ENCODE assay signal across 8 cellular contexts in the genomic region with DNA sequence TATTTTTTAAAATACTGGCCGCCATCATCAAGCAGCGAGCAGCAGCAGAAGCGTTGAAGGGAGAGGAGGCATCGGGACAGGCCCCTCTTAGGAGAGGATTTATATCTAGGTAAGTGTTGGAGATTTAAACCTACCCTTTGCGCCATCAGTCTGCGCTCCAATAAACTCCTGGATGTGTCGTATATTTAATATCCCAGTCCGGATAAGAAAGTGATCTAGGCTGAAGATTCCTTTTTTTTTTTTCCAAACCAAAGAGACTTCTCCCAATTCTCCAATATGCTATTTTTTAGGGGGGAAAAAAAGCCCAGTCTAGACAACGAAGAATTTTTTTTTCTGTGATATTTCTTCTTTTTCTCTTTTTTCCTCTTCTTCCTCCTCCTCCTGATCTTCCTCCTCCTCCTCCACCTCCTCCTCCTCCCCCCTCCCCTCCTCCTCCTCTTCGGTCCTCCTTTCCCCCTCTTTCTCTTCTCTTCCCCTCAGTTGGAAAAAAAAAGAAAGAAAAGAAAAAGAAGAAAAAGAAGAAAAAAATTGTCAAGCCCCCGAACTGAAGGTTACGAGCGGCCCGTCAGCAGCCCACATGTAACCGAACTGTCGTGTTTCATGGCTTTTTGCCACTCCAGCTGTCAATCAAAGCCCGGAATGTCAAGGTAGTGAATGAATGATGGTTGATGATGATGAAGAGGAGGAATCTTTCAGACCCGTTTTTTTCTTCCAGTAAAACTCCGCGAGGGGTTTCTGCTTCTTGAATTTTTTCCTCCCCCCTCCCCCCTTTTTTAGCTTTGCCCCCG.
DNase-seq lines count a peak whose midpoint lies in the region; ATAC-seq and TF ChIP-seq lines count a peak whose summit lies in the region.

No MANE protein-coding gene starts in this region.

- peaks cover 90% of the 10 kb centered on the region for H3K27me3 Mint-ChIP-seq in activated naive CD8-positive, alpha-beta T cell treated with anti-CD3 and anti-CD28 coated beads, Interleukin-2, amount 50 U/mL, for 24 hours
- peaks cover 80 to 88% of the 10 kb centered on the region in 2 donors for H3K27me3 Mint-ChIP-seq in stimulated activated naive B cell treated with anti-CD40 and anti-IgM and Interleukin-4, amounts not matched to agents 10 μg/mL and 1 μg/mL and 100 μg/mL, for 72 hours

- peak; percentile 49 for DNase-seq in NCI-H748 (lab: John Stamatoyannopoulos, UW; ENCODE audit: unreplicated experiment)
- DNase-seq in NCI-H748 treated with DMSO at 0.1 percent for 48 hours (lab: John Stamatoyannopoulos, UW) = no peak
- DNase-seq in LNCaP clone FGC (ENCODE audit: low read depth) = no peak
- no peak for DNase-seq in activated naive CD8-positive, alpha-beta T cell treated with anti-CD3 and anti-CD28 coated beads, Interleukin-2, amount 50 U/mL, for 24 hours
- no peak for DNase-seq in stimulated activated naive B cell treated with anti-CD40 and anti-IgM and Interleukin-4, amounts not matched to agents 10 μg/mL and 1 μg/mL and 100 μg/mL, for 72 hours
- no peak for DNase-seq in activated gamma-delta T cell treated with Interleukin-2 at 50 U/mL for 16 hours
- DNase-seq in stimulated activated CD4-positive, alpha-beta T cell treated with anti-CD3 and anti-CD28 coated beads, Interleukin-4, amount 100 ng/mL, for 24 hours = no peak

- H3K4me3 Mint-ChIP-seq in activated naive CD8-positive, alpha-beta T cell treated with anti-CD3 and anti-CD28 coated beads, Interleukin-2, amount 50 U/mL, for 24 hours = peak overlapping the region; percentile 89
- H3K4me3 Mint-ChIP-seq in stimulated activated naive B cell treated with anti-CD40 and anti-IgM and Interleukin-4, amounts not matched to agents 10 μg/mL and 1 μg/mL and 100 μg/mL, for 72 hours = peak overlapping the region; percentile 83 to 90

- peak overlapping the region; percentile 55 for H3K4me3 ChIP-seq in LNCaP clone FGC (ENCODE audit: low read depth, low read length)
- peak overlapping the region; percentile 71 for H3K4me3 ChIP-seq in iPS-18c (ENCODE audit: insufficient read depth, low read depth, low read length)

- peaks cover 7% of the 10 kb centered on the region for H3K9me3 Mint-ChIP-seq in activated naive CD8-positive, alpha-beta T cell treated with anti-CD3 and anti-CD28 coated beads, Interleukin-2, amount 50 U/mL, for 24 hours
- H3K9me3 Mint-ChIP-seq in stimulated activated naive B cell treated with anti-CD40 and anti-IgM and Interleukin-4, amounts not matched to agents 10 μg/mL and 1 μg/mL and 100 μg/mL, for 72 hours = peaks cover 7 to 12% of the 10 kb centered on the region in 2 donors

- no peaks in the 10 kb centered on the region for H3K9me3 ChIP-seq in iPS-18c (ENCODE audit: control insufficient read depth, insufficient read depth, low read length)

- H3K36me3 Mint-ChIP-seq in activated naive CD8-positive, alpha-beta T cell treated with anti-CD3 and anti-CD28 coated beads, Interleukin-2, amount 50 U/mL, for 24 hours (ENCODE audit: low read depth) = peaks cover 5% of the 10 kb centered on the region
- H3K36me3 Mint-ChIP-seq in stimulated activated naive B cell treated with anti-CD40 and anti-IgM and Interleukin-4, amounts not matched to agents 10 μg/mL and 1 μg/mL and 100 μg/mL, for 72 hours = peaks cover 3 to 13% of the 10 kb centered on the region in 2 donors

- H3K4me1 Mint-ChIP-seq in activated naive CD8-positive, alpha-beta T cell treated with anti-CD3 and anti-CD28 coated beads, Interleukin-2, amount 50 U/mL, for 24 hours = peaks cover 43% of the 10 kb centered on the region
- H3K4me1 Mint-ChIP-seq in stimulated activated naive B cell treated with anti-CD40 and anti-IgM and Interleukin-4, amounts not matched to agents 10 μg/mL and 1 μg/mL and 100 μg/mL, for 72 hours = peaks cover 34 to 61% of the 10 kb centered on the region in 2 donors

- no peak for TF ChIP-seq CTCF in LNCaP clone FGC (IDR thresholded peaks at IDR 0.05; ENCODE audit: control insufficient read depth, extremely low read depth, insufficient read depth)

- no peak for ATAC-seq in activated naive CD8-positive, alpha-beta T cell treated with anti-CD3 and anti-CD28 coated beads, Interleukin-2, amount 50 U/mL, for 24 hours
- ATAC-seq in stimulated activated naive B cell treated with anti-CD40 and anti-IgM and Interleukin-4, amounts not matched to agents 10 μg/mL and 1 μg/mL and 100 μg/mL, for 72 hours (replicated peaks) = peak; percentile 28 to 34

- H3K27ac Mint-ChIP-seq in activated naive CD8-positive, alpha-beta T cell treated with anti-CD3 and anti-CD28 coated beads, Interleukin-2, amount 50 U/mL, for 24 hours = no peak overlapping the region
- peak overlapping the region; percentile 90 for H3K27ac Mint-ChIP-seq in stimulated activated naive B cell treated with anti-CD40 and anti-IgM and Interleukin-4, amounts not matched to agents 10 μg/mL and 1 μg/mL and 100 μg/mL, for 72 hours
